In the genomic region with DNA sequence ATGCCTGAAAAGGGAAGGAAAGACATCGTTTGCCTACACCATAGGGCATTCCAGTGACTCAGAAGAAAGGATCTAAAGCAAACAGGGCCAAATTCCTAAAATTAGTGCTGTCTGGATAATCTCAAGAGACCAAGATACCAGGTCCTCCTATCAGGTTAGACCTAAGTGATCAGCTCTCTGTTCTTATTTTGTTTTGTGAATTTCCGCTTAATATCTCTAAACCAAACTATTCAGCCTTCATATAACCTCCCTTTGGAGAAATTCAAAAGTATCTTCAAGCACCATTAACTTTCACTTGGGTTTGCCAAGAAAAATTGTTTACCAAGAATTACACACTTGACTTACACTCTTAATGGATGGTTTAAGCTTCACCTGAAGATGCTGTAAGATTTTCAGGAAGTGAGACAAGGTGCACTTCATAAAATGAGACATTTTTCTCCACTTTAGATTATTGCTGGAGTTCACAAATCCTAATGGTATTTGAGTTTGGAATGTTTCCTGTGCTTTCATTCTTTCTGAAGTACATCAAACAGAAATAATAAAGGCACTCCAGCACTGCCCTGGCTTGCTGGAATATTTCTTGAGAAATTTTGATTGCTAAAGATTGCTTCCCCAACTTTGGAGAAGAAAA, we compare ENCODE assay signal across 19 cellular contexts.
DNase-seq lines count a peak whose midpoint lies in the region; ATAC-seq, FAIRE-seq and TF ChIP-seq lines count a peak whose summit lies in the region.
"Had no signal": no experiment of that assay in that cellular context is flagged by ENCODE, and none has a peak within 500 bp of the region (broad histone marks: within the 10 kb centered on the region; RNA-seq: fewer than 3 reads in every experiment).

No MANE protein-coding gene starts in this region.

- intact Hi-C loops in upper lobe of right lung (cut with DNase I) = no loop called here

- H3K36me3 ChIP-seq in astrocyte (ENCODE audit: insufficient read depth, low read length) = no peaks in the 10 kb centered on the region
- no peaks in the 10 kb centered on the region for H3K36me3 ChIP-seq in upper lobe of right lung
- H3K36me3 ChIP-seq: gastroesophageal sphincter had no signal

- peak overlapping the region; percentile 92 for H3K27ac Mint-ChIP-seq in astrocyte (ENCODE audit: unreplicated experiment)
- H3K27ac Mint-ChIP-seq in type B pancreatic cell = no peak overlapping the region
- H3K27ac Mint-ChIP-seq: activated T-helper 1 cell treated with anti-CD3 and anti-CD28 coated beads, Interleukin-12 subunit alpha, Interleukin-12 subunit beta, Interleukin-2, Interleukin-4 antibody, amounts not matched to agents 30 ng/mL and 10 ng/mL and 1 ng/mL, durations not matched to agents 14 hours and 24 hours and 36 hours; CD4-positive, alpha-beta T cell; naive thymus-derived CD4-positive, alpha-beta T cell had no signal

- peak overlapping the region; percentile 62 for H3K4me2 ChIP-seq in astrocyte (ENCODE audit: low read length)

- no peak for TF ChIP-seq CTCF in astrocyte (IDR thresholded peaks at IDR 0.05; ENCODE audit: insufficient read depth, low read depth, low read length)
- TF ChIP-seq CTCF in upper lobe of right lung (IDR thresholded peaks at IDR 0.05) = no peak
- no peak for TF ChIP-seq CTCF in type B pancreatic cell (conservative IDR thresholded peaks at IDR 0.05)

- H3K27ac ChIP-seq in astrocyte (ENCODE audit: low read depth, low read length) (peak overlapping the region; percentile 54), upper lobe of right lung (no peak overlapping the region)
- H3K27ac ChIP-seq: gastroesophageal sphincter had no signal

- no peaks in the 10 kb centered on the region for H4K20me1 ChIP-seq in astrocyte (ENCODE audit: insufficient read depth, low read length)

- H3K4me1 ChIP-seq in astrocyte (ENCODE audit: insufficient read depth, low read length) (peaks cover 22% of the 10 kb centered on the region), upper lobe of right lung (no peaks in the 10 kb centered on the region)

- H3K9me3 ChIP-seq in astrocyte (ENCODE audit: insufficient read depth, low read depth, low read length) (no peaks in the 10 kb centered on the region), upper lobe of right lung (no peaks in the 10 kb centered on the region)
- H3K9me3 ChIP-seq: gastroesophageal sphincter had no signal

- peak; percentile 68 for FAIRE-seq in astrocyte (lab: Jason Lieb, UNC)
- FAIRE-seq: GM19239, K562, keratinocyte had no signal

- peak; percentile 64 for ATAC-seq in upper lobe of right lung
- ATAC-seq: gastroesophageal sphincter; K562; naive thymus-derived CD4-positive, alpha-beta T cell had no signal

- H3K27me3 Mint-ChIP-seq in astrocyte (ENCODE audit: low read depth, unreplicated experiment) (no peaks in the 10 kb centered on the region), type B pancreatic cell (no peaks in the 10 kb centered on the region)

- H3K36me3 Mint-ChIP-seq in astrocyte (ENCODE audit: low read depth, unreplicated experiment) (no peaks in the 10 kb centered on the region), type B pancreatic cell (peaks cover 3% of the 10 kb centered on the region)
- H3K36me3 Mint-ChIP-seq: naive thymus-derived CD4-positive, alpha-beta T cell had no signal

- H3K9me3 Mint-ChIP-seq in astrocyte (ENCODE audit: unreplicated experiment) (peaks cover 2% of the 10 kb centered on the region), type B pancreatic cell (peaks cover 4% of the 10 kb centered on the region)
- H3K9me3 Mint-ChIP-seq: activated T-helper 1 cell treated with anti-CD3 and anti-CD28 coated beads, Interleukin-12 subunit alpha, Interleukin-12 subunit beta, Interleukin-2, Interleukin-4 antibody, amounts not matched to agents 30 ng/mL and 10 ng/mL and 1 ng/mL, durations not matched to agents 14 hours and 24 hours and 36 hours; CD4-positive, alpha-beta T cell; naive thymus-derived CD4-positive, alpha-beta T cell had no signal

- H3K4me3 Mint-ChIP-seq in astrocyte (ENCODE audit: unreplicated experiment) (no peak overlapping the region), type B pancreatic cell (no peak overlapping the region)
- H3K4me3 Mint-ChIP-seq: activated T-helper 1 cell treated with anti-CD3 and anti-CD28 coated beads, Interleukin-12 subunit alpha, Interleukin-12 subunit beta, Interleukin-2, Interleukin-4 antibody, amounts not matched to agents 30 ng/mL and 10 ng/mL and 1 ng/mL, durations not matched to agents 14 hours and 24 hours and 36 hours; CD4-positive, alpha-beta T cell; naive thymus-derived CD4-positive, alpha-beta T cell had no signal

- H3K4me1 Mint-ChIP-seq in astrocyte (ENCODE audit: low read depth, unreplicated experiment) = peaks cover 38% of the 10 kb centered on the region
- peaks cover 17% of the 10 kb centered on the region for H3K4me1 Mint-ChIP-seq in type B pancreatic cell (ENCODE audit: unreplicated experiment)

- peak; percentile 43 for DNase-seq in HS-27A (ENCODE audit: low read depth)
- DNase-seq in astrocyte (ENCODE audit: low read depth) = peak; percentile 71
- peak; percentile 85 for DNase-seq in kidney glomerular epithelial cell (lab: John Stamatoyannopoulos, UW)
- DNase-seq in upper lobe of right lung = no peak
- DNase-seq in HPDE6-E6E7 (ENCODE audit: extremely low spot score) = no peak
- DNase-seq in mucosa of gallbladder (ENCODE audit: low spot score) = no peak
- no peak for DNase-seq in type B pancreatic cell (ENCODE audit: extremely low spot score, unreplicated experiment)
- DNase-seq: activated CD4-positive, alpha-beta T cell treated with anti-CD3 and anti-CD28 coated beads, Interleukin-2, amount 50 U/mL, for 4 hours; CD4-positive, alpha-beta T cell; GDM1; naive thymus-derived CD4-positive, alpha-beta T cell; NCI-H1436; NCI-H526; stimulated activated CD4-positive, alpha-beta T cell treated with anti-CD3 and anti-CD28 coated beads, Interleukin-2, amount 100 ng/mL, for 48 hours had no signal

- no peaks in the 10 kb centered on the region for H3K79me2 ChIP-seq in astrocyte (ENCODE audit: insufficient read depth, low read length)

- no peak overlapping the region for H3K9ac ChIP-seq in astrocyte (ENCODE audit: low read length)

- H3K27me3 ChIP-seq in astrocyte (ENCODE audit: insufficient read depth, low read length) (no peaks in the 10 kb centered on the region), upper lobe of right lung (no peaks in the 10 kb centered on the region)
- H3K27me3 ChIP-seq: gastroesophageal sphincter had no signal

- H3K4me3 ChIP-seq in astrocyte (ENCODE audit: insufficient read depth, low read depth, low read length) (no peak overlapping the region), upper lobe of right lung (no peak overlapping the region)
- H3K4me3 ChIP-seq: gastroesophageal sphincter, K562 had no signal

- H2AFZ ChIP-seq in astrocyte (ENCODE audit: low read depth, low read length) = no peak overlapping the region

Comparison
In these comparisons a context has a peak if more than half of its experiments do, and no peak if none do; other contexts are left out.
1. DNase-seq: peak in HS-27A (single experiment), astrocyte (single experiment) and kidney glomerular epithelial cell (single experiment); none in upper lobe of right lung (single experiment), HPDE6-E6E7 (single experiment), mucosa of gallbladder (single experiment) and type B pancreatic cell (single experiment).